16 cellular contexts compared by ENCODE assay signal in genomic region chr2:219049282-219049681, GRCh38. TPM values are rescaled to one million over a fixed set of nuclear protein-coding genes. Genes with fewer than 3 reads are reported as not detected.
DNase-seq lines count a peak whose midpoint lies in the region; ATAC-seq and TF ChIP-seq lines count a peak whose summit lies in the region.
"Had no signal": no experiment of that assay in that cellular context is flagged by ENCODE, and none has a peak within 500 bp of the region (broad histone marks: within the 10 kb centered on the region; RNA-seq: fewer than 3 reads in every experiment).

No MANE protein-coding gene starts in this region.

- intact Hi-C loops in cardiac septum (cut with DNase I) (no loop called here), left ventricle myocardium inferior (cut with micrococcal nuclease) (no loop called here)

- H3K4me3 ChIP-seq in left ventricle myocardium inferior: no peak overlapping the region
- no peak overlapping the region for H3K4me3 ChIP-seq in HAP-1
- H3K4me3 ChIP-seq: A549 had no signal

- peaks cover 99% of the 10 kb centered on the region for H3K27me3 ChIP-seq in left ventricle myocardium inferior (ENCODE audit: low read depth)
- H3K27me3 ChIP-seq in HAP-1 (ENCODE audit: low read depth): no peaks in the 10 kb centered on the region

- no peak for TF ChIP-seq CTCF in left ventricle myocardium inferior (IDR thresholded peaks at IDR 0.05; ENCODE audit: borderline replicate concordance)

- DNase-seq in cardiac septum (ENCODE audit: low spot score): peak; percentile 38
- no peak for DNase-seq in left ventricle myocardium inferior
- peak; percentile 72 for DNase-seq in SW480 (ENCODE audit: low spot score)
- DNase-seq in mucosa of gallbladder (ENCODE audit: low spot score): peak; percentile 76
- no peak for DNase-seq in T-helper 9 cell
- DNase-seq in HAP-1 (ENCODE audit: low spot score in 2 of 2): no peak
- DNase-seq: C1 segment of cervical spinal cord, MV-4-11, NCI-H1417, NCI-H2029, NCI-H2171, NCI-H446, NCI-H69, RPMI8226 had no signal

- H3K4me1 ChIP-seq in left ventricle myocardium inferior (no peaks in the 10 kb centered on the region), HAP-1 (no peaks in the 10 kb centered on the region)
- H3K4me1 ChIP-seq: A549 had no signal

- H3K36me3 ChIP-seq in left ventricle myocardium inferior (no peaks in the 10 kb centered on the region), HAP-1 (replicated peaks) (no peaks in the 10 kb centered on the region)

- ATAC-seq in GM18868 (IDR thresholded peaks at IDR 0.05; ENCODE audit: unreplicated experiment): no peak
- ATAC-seq: A549 had no signal

- H3K27ac ChIP-seq in left ventricle myocardium inferior (replicated peaks): no peak overlapping the region
- H3K27ac ChIP-seq: A549 had no signal

- H3K9me3 ChIP-seq in left ventricle myocardium inferior (replicated peaks) (no peaks in the 10 kb centered on the region), HAP-1 (no peaks in the 10 kb centered on the region)
- H3K9me3 ChIP-seq: A549 had no signal

- in situ Hi-C loops in HAP-1 (cut with MboI; ENCODE audit: low sequenced_read_pairs): no loop called here

RNA-seq across cellular contexts. Expression of gene CFAP65, which starts 8.0 kb away (rescaled TPM):
- total RNA-seq in cardiac septum (not detected), left ventricle myocardium inferior (not detected), mucosa of gallbladder (0.29 TPM)

RNA-seq across cellular contexts. Expression of gene IHH, which starts 11.4 kb away (rescaled TPM):
- total RNA-seq in cardiac septum: not detected
- not detected for total RNA-seq in left ventricle myocardium inferior
- total RNA-seq in mucosa of gallbladder: 12.8 TPM

RNA-seq across cellular contexts. Expression of gene CRYBA2, which starts 56.1 kb away (rescaled TPM):
- total RNA-seq in cardiac septum (not detected), left ventricle myocardium inferior (not detected), mucosa of gallbladder (not detected)

Comparison
In these comparisons a context has a peak if more than half of its experiments do, and no peak if none do; other contexts are left out.
1. DNase-seq: peak in cardiac septum (single experiment), SW480 (single experiment) and mucosa of gallbladder (single experiment); none in left ventricle myocardium inferior (single experiment), T-helper 9 cell (single experiment) and HAP-1 (0 of 2).
2. RNA of gene IHH, which starts 11.4 kb away (total RNA-seq): 12.8 TPM in mucosa of gallbladder (single experiment); not detected in cardiac septum (single experiment) and not detected in left ventricle myocardium inferior (single experiment); every median in the first group is over 10 times any median in the second.